ENCODE assay signal across 9 cellular contexts in genomic region chr3:196967412-196968232, GRCh38. TPM values are rescaled to one million over a fixed set of nuclear protein-coding genes. Genes with fewer than 3 reads are reported as not detected.
DNase-seq lines count a peak whose midpoint lies in the region; ATAC-seq, FAIRE-seq and TF ChIP-seq lines count a peak whose summit lies in the region.
"Had no signal": no experiment of that assay in that cellular context is flagged by ENCODE, and none has a peak within 500 bp of the region (broad histone marks: within the 10 kb centered on the region; RNA-seq: fewer than 3 reads in every experiment).

No MANE protein-coding gene starts in this region.

- intact Hi-C loops in natural killer cell (cut with micrococcal nuclease), result loop anchor here (5.0 kb wide), 1 partner anchor 430 kb away; no protein-coding TSS in a partner anchor

- peaks cover 8% of the 10 kb centered on the region for H3K4me1 Mint-ChIP-seq in chondrocyte (ENCODE audit: low read depth)
- H3K4me1 Mint-ChIP-seq in natural killer cell, result peaks cover 5 to 25% of the 10 kb centered on the region in 2 donors

- DNase-seq in A549 (ENCODE audit: low read depth in 1 of 2, low spot score in 1 of 2), result no peak
- DNase-seq in HL-60 (ENCODE audit: low read depth in 1 of 2, low spot score in 1 of 2), result no peak
- DNase-seq in chondrocyte (ENCODE audit: low spot score), result no peak
- DNase-seq in natural killer cell, result peak; percentile 10
- DNase-seq in SIG-M5 (lab: John Stamatoyannopoulos, UW), result no peak
- no peak for DNase-seq in anterior cingulate cortex (lab: John Stamatoyannopoulos, UW)
- DNase-seq in COLO668 (lab: John Stamatoyannopoulos, UW; ENCODE audit: unreplicated experiment), result no peak
- DNase-seq: WERI-Rb-1 had no signal

- no peak overlapping the region for H3K27ac Mint-ChIP-seq in chondrocyte (ENCODE audit: unreplicated experiment)
- no peak overlapping the region for H3K27ac Mint-ChIP-seq in natural killer cell

- H3K27me3 ChIP-seq in HL-60 (ENCODE audit: insufficient read depth, poor library complexity, severe bottlenecking), result no peaks in the 10 kb centered on the region

- H3K27me3 Mint-ChIP-seq in chondrocyte (ENCODE audit: low read depth) (no peaks in the 10 kb centered on the region), natural killer cell (ENCODE audit: low read depth in 2 of 2) (no peaks in the 10 kb centered on the region)

- no peak for TF ChIP-seq POLR2A in A549 (IDR thresholded peaks at IDR 0.05; ENCODE audit: low read length)

- ATAC-seq in A549 (no peak), natural killer cell (no peak), GM18909 (IDR thresholded peaks at IDR 0.05; ENCODE audit: poor library complexity, unreplicated experiment) (no peak)

- peak overlapping the region in 1 of 2 experiments; percentile 97; a peak in 3 of 6 replicates for H3K27ac ChIP-seq in A549
- H3K27ac ChIP-seq in HL-60 (replicated peaks), result no peak overlapping the region
- H3K27ac ChIP-seq: WERI-Rb-1 had no signal

- no peak for TF ChIP-seq EP300 in A549 (IDR thresholded peaks at IDR 0.05)

- WGBS in A549 (ENCODE audit: missing lambda C conversion rate), result 95% methylated on average over 22 of the region's 35 CpGs

- CTCF ChIA-PET in A549 (lab: Yijun Ruan, JAX), result interaction anchor here (1.1 kb wide), 1 partner anchor 438 kb away, joined by 3 read pairs; no protein-coding TSS in a partner anchor

- no peak for TF ChIP-seq CTCF in A549 (IDR thresholded peaks at IDR 0.05)
- TF ChIP-seq CTCF in HL-60 (IDR thresholded peaks at IDR 0.05; ENCODE audit: insufficient read depth, low read length), result no peak
- no peak for TF ChIP-seq CTCF in chondrocyte (IDR thresholded peaks at IDR 0.05)
- no peak for TF ChIP-seq CTCF in natural killer cell (IDR thresholded peaks at IDR 0.05)

- H3K4me3 Mint-ChIP-seq in chondrocyte (ENCODE audit: unreplicated experiment) (peak overlapping the region; percentile 70), natural killer cell (peak overlapping the region; percentile 71)

- H3K9me3 Mint-ChIP-seq in chondrocyte (ENCODE audit: low read depth) (no peaks in the 10 kb centered on the region), natural killer cell (no peaks in the 10 kb centered on the region)

- H3K36me3 Mint-ChIP-seq in chondrocyte (ENCODE audit: low read depth) (no peaks in the 10 kb centered on the region), natural killer cell (no peaks in the 10 kb centered on the region)

- H3K4me2 ChIP-seq in A549, result peak overlapping the region; percentile 91

- H3K4me3 ChIP-seq in A549, result peak overlapping the region; percentile 93
- H3K4me3 ChIP-seq in HL-60 (replicated peaks; ENCODE audit: insufficient read depth, low read length), result peak overlapping the region; percentile 47

- no peaks in the 10 kb centered on the region; the same call in 2 of the 3 replicates for H3K9me3 ChIP-seq in A549

- no peaks in the 10 kb centered on the region for H3K4me1 ChIP-seq in A549

- TF ChIP-seq RAD21 in A549 (conservative IDR thresholded peaks at IDR 0.05 in 1 of 2, IDR thresholded peaks at IDR 0.05 in 1 of 2), result no peak

- no peak for FAIRE-seq in A549 (lab: Jason Lieb, UNC)

- POLR2A ChIA-PET in A549 (lab: Yijun Ruan, JAX), result no interaction called here

TF ChIP-seq in A549, 52 proteins besides CTCF, POLR2A, EP300 and RAD21:
- TF ChIP-seq NFE2L2 (conservative IDR thresholded peaks at IDR 0.05; ENCODE audit: low read length) (no peak), BHLHE40 (IDR thresholded peaks at IDR 0.05; ENCODE audit: low read depth, low read length) (no peak), EHF (CRISPR knock-in tag; IDR thresholded peaks at IDR 0.05) (no peak), ATOH8 (CRISPR knock-in tag; IDR thresholded peaks at IDR 0.05; ENCODE audit: low read depth) (no peak), USF2 (IDR thresholded peaks at IDR 0.05) (no peak), PHF8 (IDR thresholded peaks at IDR 0.05; ENCODE audit: borderline replicate concordance, low read depth) (no peak), FOXS1 (CRISPR knock-in tag; IDR thresholded peaks at IDR 0.05) (no peak), RFX5 (IDR thresholded peaks at IDR 0.05) (no peak), CEBPB (IDR thresholded peaks at IDR 0.05) (no peak), MYC (IDR thresholded peaks at IDR 0.05; ENCODE audit: borderline replicate concordance, low read length) (no peak), RNF2 (IDR thresholded peaks at IDR 0.05; ENCODE audit: borderline replicate concordance, low read depth) (no peak), FOSB (CRISPR knock-in tag; IDR thresholded peaks at IDR 0.05) (no peak), E2F6 (IDR thresholded peaks at IDR 0.05; ENCODE audit: borderline replicate concordance, low read depth) (no peak), POLR2AphosphoS2 (conservative IDR thresholded peaks at IDR 0.05; ENCODE audit: low read length) (no peak), SMC3 (IDR thresholded peaks at IDR 0.05) (no peak), JUN (IDR thresholded peaks at IDR 0.05) (no peak), CHD2 (IDR thresholded peaks at IDR 0.05; ENCODE audit: low read length, partially characterized antibody) (no peak), CBX8 (IDR thresholded peaks at IDR 0.05) (no peak)

RNA-seq across cellular contexts. Expression of gene PIGZ, which starts 1.0 kb away (rescaled TPM):
- polyA plus RNA-seq in A549 (2011; rRNA removed) (1.4 and 1.9 TPM in 2 replicates), A549 (2017; fragmentation: RNase III; extraction: RNeasy Plus Mini Kit Qiagen cat#74134 plus additional on column Dnase treatment) (1.3 to 1.9 TPM (median 1.8 TPM) in 3 replicates)
- polyA plus RNA-seq in A549 (2012; cell fraction: cytosol; rRNA removed), result 0.85 and 1.3 TPM in 2 replicates
- polyA plus RNA-seq in A549 (2012; cell fraction: nucleus; rRNA removed), result 2.5 and 3.6 TPM in 2 replicates
- polyA minus RNA-seq in A549 (2011; rRNA and poly(A)+ RNA removed), result 0.79 and 1.9 TPM in 2 replicates
- total RNA-seq in chondrocyte (8.8 to 10.1 TPM (median 9.9 TPM) in 3 replicates), natural killer cell (1 to 10 TPM; 2.2 to 2.3 (median 2.2) TPM)

RNA-seq across cellular contexts. Expression of gene NCBP2, which starts 25.3 kb away (rescaled TPM):
- 53.5 and 68.0 TPM in 2 replicates for polyA plus RNA-seq in A549 (2011; rRNA removed)
- 32.5 and 47.0 TPM in 2 replicates for polyA plus RNA-seq in A549 (2012; cell fraction: cytosol; rRNA removed)
- 12.1 and 16.2 TPM in 2 replicates for polyA plus RNA-seq in A549 (2012; cell fraction: nucleus; rRNA removed)
- polyA plus RNA-seq in A549 (2017; fragmentation: RNase III; extraction: RNeasy Plus Mini Kit Qiagen cat#74134 plus additional on column Dnase treatment), result 62.0 to 64.5 TPM (median 63.6 TPM) in 3 replicates
- 24.2 and 28.2 TPM in 2 replicates for polyA minus RNA-seq in A549 (2011; rRNA and poly(A)+ RNA removed)
- total RNA-seq in chondrocyte, result 59.5 to 67.2 TPM (median 61.5 TPM) in 3 replicates
- total RNA-seq in natural killer cell, result 10 to 100 TPM; 32.3 to 44.1 (median 37.5) TPM
